ENCODE assay signal across 31 cellular contexts in the genomic region with DNA sequence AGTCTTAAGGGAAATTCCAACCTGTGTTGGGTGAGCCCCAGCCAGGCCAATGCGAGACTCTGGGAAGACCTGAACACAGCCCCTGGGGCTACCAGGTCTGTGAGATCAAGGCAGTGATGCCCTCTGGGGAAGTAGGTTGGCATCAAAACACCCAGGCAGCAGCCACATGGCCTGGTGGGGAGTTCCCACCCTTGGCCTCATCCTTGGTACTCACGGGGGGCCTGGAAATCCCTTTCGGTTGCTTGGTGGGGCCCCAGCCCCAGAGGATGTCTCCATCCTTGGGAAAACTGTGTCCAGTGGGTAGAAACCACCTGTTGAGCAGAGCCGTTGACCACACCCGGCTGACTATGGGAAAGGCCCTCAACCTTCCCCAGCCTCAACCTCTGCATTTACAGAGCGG. TPM values are rescaled to one million over a fixed set of nuclear protein-coding genes. Genes with fewer than 3 reads are reported as not detected.
"Had no signal": no experiment of that assay in that cellular context is flagged by ENCODE, and none has a peak within 500 bp of the region (broad histone marks: within the 10 kb centered on the region; RNA-seq: fewer than 3 reads in every experiment).

No MANE protein-coding gene starts in this region.

- DNase-seq: activated CD4-positive, alpha-beta T cell treated with anti-CD3 and anti-CD28 coated beads, Interleukin-2, amount 10 ng/mL, durations not matched to agents 7 days and 5 days; activated CD4-positive, alpha-beta T cell treated with anti-CD3 and anti-CD28 coated beads, Interleukin-2, amount 50 U/mL, for 48 hours; activated CD8-positive, alpha-beta T cell treated with anti-CD3 and anti-CD28 coated beads, Interleukin-2, amount 10 ng/mL, durations not matched to agents 7 days and 5 days; activated gamma-delta T cell; activated naive CD4-positive, alpha-beta T cell treated with Interleukin-2 at 50 U/mL for 16 hours; activated naive CD8-positive, alpha-beta T cell treated with anti-CD3 and anti-CD28 coated beads, Interleukin-2, amount 10 ng/mL, durations not matched to agents 7 days and 5 days; activated T-cell treated with anti-CD3 and anti-CD28 coated beads, Interleukin-2, amount 50 U/mL, for 24 hours; amygdala; Karpas-422; MM.1S; MV-4-11; NCI-H1092 treated with DMSO at 0.1 percent for 48 hours; NCI-H1417; NCI-H146; NCI-H187; NCI-H2029 treated with DMSO at 0.1 percent for 48 hours; NCI-H2107; NCI-H2171; NCI-H510A; NCI-H526; NCI-H748 treated with DMSO at 0.1 percent for 48 hours; NK-92 treated with Interleukin-12 subunit alpha and Interleukin-12 subunit beta, amount 100 ng/mL, for 24 hours; PC-3; Peyer's patch; RPMI8226; SHP77 treated with DMSO at 0.1 percent for 48 hours; SK-N-SH had no signal

- ATAC-seq: activated CD8-positive, alpha-beta T cell treated with anti-CD3 and anti-CD28 coated beads, Interleukin-2, amount 10 ng/mL, durations not matched to agents 7 days and 5 days; K562; PC-3 had no signal

- H3K27me3 ChIP-seq: ascending aorta, Peyer's patch, SJSA1 had no signal

- H3K9me2 ChIP-seq: SK-N-SH had no signal

- H3K4me1 ChIP-seq: breast epithelium, Peyer's patch had no signal

- H3K36me3 ChIP-seq: ascending aorta, breast epithelium, Peyer's patch, SJSA1 had no signal

- H3K9me3 ChIP-seq: ascending aorta, breast epithelium, SJSA1, SK-N-SH had no signal

- H3K27ac ChIP-seq: ascending aorta, breast epithelium, Peyer's patch, SJSA1 had no signal

- H3K9ac ChIP-seq: SK-N-SH had no signal

- H3K4me2 ChIP-seq: SK-N-SH had no signal

- H3K4me3 ChIP-seq: ascending aorta, breast epithelium, K562, Peyer's patch, SJSA1 had no signal

RNA-seq across cellular contexts. Expression of gene PXDN, which starts 56.0 kb away (rescaled TPM):
- polyA plus RNA-seq: K562 had no signal
